In the genomic region with DNA sequence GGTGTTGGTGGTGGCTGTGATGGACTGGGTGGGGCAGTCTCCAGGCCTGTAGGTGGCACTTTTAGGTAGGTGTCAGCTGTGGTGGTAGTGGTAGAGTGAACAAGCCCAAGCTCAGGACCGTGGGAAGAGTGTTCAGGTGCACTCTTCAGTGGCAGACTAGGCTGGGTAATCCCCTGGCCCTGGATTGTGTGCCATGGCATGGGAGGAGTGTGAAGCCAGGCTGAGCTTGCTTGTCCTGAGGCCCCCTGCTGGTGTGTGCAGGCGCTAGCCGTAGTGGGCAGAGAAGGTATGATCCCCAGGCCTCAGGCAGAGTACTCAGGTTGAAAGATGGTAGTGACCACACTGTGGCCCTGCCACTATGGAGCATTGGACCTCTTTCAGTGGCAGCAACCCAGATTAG, we compare ENCODE assay signal across 28 cellular contexts.
A peak's percentile ranks its signal among the peaks of the same experiment; 100 is the strongest.
DNase-seq lines count a peak whose midpoint lies in the region; ATAC-seq, FAIRE-seq and TF ChIP-seq lines count a peak whose summit lies in the region.
"Had no signal": no experiment of that assay in that cellular context is flagged by ENCODE, and none has a peak within 500 bp of the region (broad histone marks: within the 10 kb centered on the region; RNA-seq: fewer than 3 reads in every experiment).

No MANE protein-coding gene starts in this region.

- no peaks in the 10 kb centered on the region for H3K36me3 Mint-ChIP-seq in neural progenitor cell
- H3K36me3 Mint-ChIP-seq: memory B cell had no signal

- no peaks in the 10 kb centered on the region for H3K4me1 Mint-ChIP-seq in neural progenitor cell
- H3K4me1 Mint-ChIP-seq: activated CD4-positive, alpha-beta memory T cell treated with anti-CD3 and anti-CD28 coated beads, Interleukin-2, amount 10 ng/mL, durations not matched to agents 7 days and 5 days; CD8-positive, alpha-beta memory T cell; memory B cell had no signal

- H3K27ac ChIP-seq in KMS-11 (no peak overlapping the region), K562 (ENCODE audit: extremely low read depth, low read depth, low read length) (no peak overlapping the region), neural progenitor cell (no peak overlapping the region), osteoblast (ENCODE audit: low read depth, low read length) (no peak overlapping the region)
- H3K27ac ChIP-seq: dorsolateral prefrontal cortex, transverse colon had no signal

- H3K4me3 Mint-ChIP-seq in neural progenitor cell: no peak overlapping the region
- H3K4me3 Mint-ChIP-seq: activated CD4-positive, alpha-beta memory T cell treated with anti-CD3 and anti-CD28 coated beads, Interleukin-2, amount 10 ng/mL, durations not matched to agents 7 days and 5 days; CD8-positive, alpha-beta memory T cell; memory B cell had no signal

- TF ChIP-seq CTCF in KMS-11 (conservative IDR thresholded peaks at IDR 0.05; ENCODE audit: low read depth, low read length): 0 out of 2 replicates have a peak, but pooled peaks have one; percentile 26
- TF ChIP-seq CTCF in K562 (IDR thresholded peaks at IDR 0.05 in 2 of 3, conservative IDR thresholded peaks at IDR 0.05 in 1 of 3; ENCODE audit: insufficient read depth in 2 of 3, low read depth in 1 of 3, low read length in 3 of 3): no peak
- peak; percentile 21 for TF ChIP-seq CTCF in neural progenitor cell (IDR thresholded peaks at IDR 0.05)
- no peak for TF ChIP-seq CTCF in osteoblast (IDR thresholded peaks at IDR 0.05; ENCODE audit: extremely low read depth, low read depth, low read length)

- H3K9me1 ChIP-seq in K562 (ENCODE audit: control insufficient read depth, insufficient read depth, low read length): no peaks in the 10 kb centered on the region

- no peak overlapping the region for H3K27ac Mint-ChIP-seq in neural progenitor cell
- H3K27ac Mint-ChIP-seq: activated CD4-positive, alpha-beta memory T cell treated with anti-CD3 and anti-CD28 coated beads, Interleukin-2, amount 10 ng/mL, durations not matched to agents 7 days and 5 days; CD8-positive, alpha-beta memory T cell; memory B cell had no signal

- H3K79me2 ChIP-seq in KMS-11 (ENCODE audit: insufficient read depth, low read depth) (no peaks in the 10 kb centered on the region), K562 (ENCODE audit: control insufficient read depth, insufficient read depth, low read length) (no peaks in the 10 kb centered on the region), neural progenitor cell (ENCODE audit: low read depth) (no peaks in the 10 kb centered on the region), osteoblast (ENCODE audit: insufficient read depth, low read length) (no peaks in the 10 kb centered on the region)

- H3K27me3 Mint-ChIP-seq in neural progenitor cell (ENCODE audit: insufficient read depth, low read depth): no peaks in the 10 kb centered on the region
- H3K27me3 Mint-ChIP-seq: activated CD4-positive, alpha-beta memory T cell treated with anti-CD3 and anti-CD28 coated beads, Interleukin-2, amount 10 ng/mL, durations not matched to agents 7 days and 5 days; CD8-positive, alpha-beta memory T cell; memory B cell had no signal

- H3K9me3 Mint-ChIP-seq in neural progenitor cell: peaks cover 21% of the 10 kb centered on the region

- H3K27me3 ChIP-seq in KMS-11 (ENCODE audit: insufficient read depth, low read depth) (no peaks in the 10 kb centered on the region), K562 (ENCODE audit: control insufficient read depth in 2 of 2, insufficient read depth in 2 of 2, low read length in 2 of 2) (no peaks in the 10 kb centered on the region), neural progenitor cell (no peaks in the 10 kb centered on the region), osteoblast (ENCODE audit: insufficient read depth, low read length) (no peaks in the 10 kb centered on the region)
- H3K27me3 ChIP-seq: dorsolateral prefrontal cortex, transverse colon had no signal

- no peak overlapping the region for H3K9ac ChIP-seq in KMS-11
- no peak overlapping the region for H3K9ac ChIP-seq in K562 (ENCODE audit: insufficient read depth in 1 of 2, low read depth in 2 of 2, low read length in 2 of 2)
- no peak overlapping the region for H3K9ac ChIP-seq in neural progenitor cell

- no TSS peak for BruUV-seq in K562 (replicated peaks; lab: Mats Ljungman, UMichigan)

- POLR2A ChIA-PET in K562 (lab: Yijun Ruan, JAX): no interaction called here

- DNase-seq in DMS 273 (lab: John Stamatoyannopoulos, UW; ENCODE audit: unreplicated experiment): peak; percentile 4
- DNase-seq in DMS 273 treated with DMSO at 0.1 percent for 48 hours (lab: John Stamatoyannopoulos, UW): no peak
- DNase-seq in K562 (ENCODE audit: extremely low read depth in 1 of 4, low spot score in 3 of 4): no peak
- DNase-seq in neural progenitor cell (ENCODE audit: low spot score): peak; percentile 16
- no peak for DNase-seq in osteoblast (ENCODE audit: insufficient read length, low spot score, missing footprints)
- DNase-seq in anterior cingulate cortex (lab: John Stamatoyannopoulos, UW): no peak
- no peak for DNase-seq in NCI-H1048 (lab: John Stamatoyannopoulos, UW)
- DNase-seq: 8988T; activated CD4-positive, alpha-beta memory T cell treated with anti-CD3 and anti-CD28 coated beads, Interleukin-2, amount 10 ng/mL, durations not matched to agents 7 days and 5 days; activated CD4-positive, CD25-positive, alpha-beta regulatory T cell; activated effector memory CD4-positive, alpha-beta T cell treated with Interleukin-2 at 50 U/mL for 16 hours; activated T-cell treated with anti-CD3 and anti-CD28 coated beads for 4 hours; AML-193; CD8-positive, alpha-beta memory T cell; cerebellar nuclear complex; dorsolateral prefrontal cortex; head of caudate nucleus; left colon; NCI-H1092; NCI-H2081 treated with DMSO at 0.1 percent for 48 hours; NCI-H82; OCI-M1; stimulated activated CD8-positive, alpha-beta memory T cell treated with anti-CD3 and anti-CD28 coated beads, Interleukin-4, amount 100 ng/mL, for 48 hours; T-helper 9 cell; transverse colon had no signal

- no peak for FAIRE-seq in K562 (lab: Jason Lieb, UNC)
- FAIRE-seq: HTR-8/SVneo had no signal

- CTCF ChIA-PET in K562 (lab: Yijun Ruan, JAX; ENCODE audit: low intra/inter-chr PET ratio): no interaction called here

- H2AFZ ChIP-seq in KMS-11 (ENCODE audit: low read depth) (no peak overlapping the region), K562 (ENCODE audit: low read depth, low read length) (no peak overlapping the region), neural progenitor cell (replicated peaks) (no peak overlapping the region), osteoblast (ENCODE audit: low read length) (no peak overlapping the region)

- TF ChIP-seq RAD21 in K562 (CRISPR knock-in tag; conservative IDR thresholded peaks at IDR 0.05 in 1 of 2, IDR thresholded peaks at IDR 0.05 in 1 of 2): no peak

- H3K4me2 ChIP-seq in KMS-11 (no peak overlapping the region), K562 (ENCODE audit: insufficient read depth, low read length) (no peak overlapping the region), neural progenitor cell (no peak overlapping the region), osteoblast (ENCODE audit: insufficient read depth, low read length) (no peak overlapping the region)

- H3F3A ChIP-seq in neural progenitor cell (ENCODE audit: low read depth): no peaks in the 10 kb centered on the region

- no peaks in the 10 kb centered on the region; the same call in 1 of the 2 replicates for H3K9me3 ChIP-seq in K562 (replicated peaks; ENCODE audit: control insufficient read depth, insufficient read depth, low read depth, low read length)
- H3K9me3 ChIP-seq in neural progenitor cell (ENCODE audit: low read depth): no peaks in the 10 kb centered on the region
- H3K9me3 ChIP-seq in osteoblast (ENCODE audit: low read depth, low read length): peaks cover 5% of the 10 kb centered on the region
- H3K9me3 ChIP-seq: transverse colon had no signal

- no peak for TF ChIP-seq POLR2A in K562 (conservative IDR thresholded peaks at IDR 0.05)

- WGBS in K562 (ENCODE audit: insufficient coverage, low coverage, missing lambda C conversion rate): 3% methylated on average over 3 of the region's 3 CpGs

- no peaks in the 10 kb centered on the region for H3K4me1 ChIP-seq in KMS-11 (ENCODE audit: low read depth, poor library complexity, severe bottlenecking)
- H3K4me1 ChIP-seq in K562 (replicated peaks in 1 of 2; ENCODE audit: control insufficient read depth in 2 of 2, insufficient read depth in 2 of 2, low read length in 2 of 2): no peaks in the 10 kb centered on the region
- no peaks in the 10 kb centered on the region for H3K4me1 ChIP-seq in neural progenitor cell
- no peaks in the 10 kb centered on the region for H3K4me1 ChIP-seq in osteoblast (ENCODE audit: insufficient read depth, low read length)
- H3K4me1 ChIP-seq: transverse colon had no signal

- intact Hi-C loops in K562 (cut with micrococcal nuclease): no loop called here

- H4K20me1 ChIP-seq in KMS-11 (ENCODE audit: insufficient read depth) (no peaks in the 10 kb centered on the region), K562 (replicated peaks; ENCODE audit: control insufficient read depth, insufficient read depth, low read length) (no peaks in the 10 kb centered on the region), neural progenitor cell (ENCODE audit: low read depth) (no peaks in the 10 kb centered on the region), osteoblast (ENCODE audit: insufficient read depth, low read length) (no peaks in the 10 kb centered on the region)

- H3K4me3 ChIP-seq in KMS-11 (IDR thresholded peaks at IDR 0.05; ENCODE audit: insufficient read depth, low read depth, low read length) (no peak overlapping the region), K562 (no peak overlapping the region), neural progenitor cell (no peak overlapping the region), osteoblast (ENCODE audit: insufficient read depth, low read length) (no peak overlapping the region)
- H3K4me3 ChIP-seq: dorsolateral prefrontal cortex, transverse colon had no signal

- no peak for TF ChIP-seq EP300 in K562 (IDR thresholded peaks at IDR 0.05; ENCODE audit: low read length)

- in situ Hi-C loops in K562 (cut with MboI): no loop called here

- no peak for ATAC-seq in K562
- ATAC-seq: left colon had no signal

- H3K36me3 ChIP-seq in KMS-11 (ENCODE audit: insufficient read depth): no peaks in the 10 kb centered on the region
- H3K36me3 ChIP-seq in K562 (ENCODE audit: control insufficient read depth, insufficient read depth, low read length): no peaks in the 10 kb centered on the region
- no peaks in the 10 kb centered on the region for H3K36me3 ChIP-seq in neural progenitor cell
- no peaks in the 10 kb centered on the region for H3K36me3 ChIP-seq in osteoblast (ENCODE audit: insufficient read depth, low read length)
- H3K36me3 ChIP-seq: transverse colon had no signal

Comparison
In these comparisons a context has a peak if more than half of its experiments do, and no peak if none do; other contexts are left out.
1. DNase-seq: peak in DMS 273 (single experiment) and neural progenitor cell (single experiment); none in DMS 273 treated with DMSO at 0.1 percent for 48 hours (single experiment), K562 (0 of 4), osteoblast (single experiment), anterior cingulate cortex (0 of 58) and NCI-H1048 (single experiment).
2. CTCF ChIP-seq: peak in KMS-11 (single experiment) and neural progenitor cell (single experiment); none in K562 (0 of 3) and osteoblast (single experiment).